ENCODE assay signal across 11 cellular contexts in genomic region chr10:62056660-62057059, GRCh38.
DNase-seq lines count a peak whose midpoint lies in the region; ATAC-seq, FAIRE-seq and TF ChIP-seq lines count a peak whose summit lies in the region.
"Had no signal": no experiment of that assay in that cellular context is flagged by ENCODE, and none has a peak within 500 bp of the region (broad histone marks: within the 10 kb centered on the region; RNA-seq: fewer than 3 reads in every experiment).

No MANE protein-coding gene starts in this region.

- H3K4me3 ChIP-seq in astrocyte (ENCODE audit: insufficient read depth, low read depth, low read length), result no peak overlapping the region
- peak overlapping the region in 1 of 2 donors; percentile 23 for H3K4me3 ChIP-seq in muscle layer of duodenum (ENCODE audit: low read depth in 1 of 2, low read length in 2 of 2)
- H3K4me3 ChIP-seq in tibial nerve, result peak overlapping the region in 2 of 4 donors; percentile 16 to 24

- peaks cover 4% of the 10 kb centered on the region for H3K9me3 Mint-ChIP-seq in activated naive CD8-positive, alpha-beta T cell (ENCODE audit: low read depth)
- peaks cover 4% of the 10 kb centered on the region for H3K9me3 Mint-ChIP-seq in activated naive CD8-positive, alpha-beta T cell treated with anti-CD3 and anti-CD28 coated beads for 36 hours
- H3K9me3 Mint-ChIP-seq in astrocyte (ENCODE audit: unreplicated experiment), result no peaks in the 10 kb centered on the region

- peaks cover 31% of the 10 kb centered on the region for H3K4me1 ChIP-seq in astrocyte (ENCODE audit: insufficient read depth, low read length)
- H3K4me1 ChIP-seq in muscle layer of duodenum (ENCODE audit: control insufficient read depth in 1 of 2, insufficient read depth in 2 of 2, low read length in 2 of 2), result peaks cover 37 to 40% of the 10 kb centered on the region in 2 donors
- peaks cover 0 to 99% (median 68%) of the 10 kb centered on the region in 4 donors for H3K4me1 ChIP-seq in tibial nerve

- TF ChIP-seq CTCF in astrocyte (IDR thresholded peaks at IDR 0.05; ENCODE audit: insufficient read depth, low read depth, low read length) (no peak), tibial nerve (IDR thresholded peaks at IDR 0.05) (no peak)

- H3K9me3 ChIP-seq in astrocyte (ENCODE audit: insufficient read depth, low read depth, low read length), result no peaks in the 10 kb centered on the region
- H3K9me3 ChIP-seq in muscle layer of duodenum (ENCODE audit: control insufficient read depth in 1 of 2, low read length in 2 of 2), result no peaks in the 10 kb centered on the region
- H3K9me3 ChIP-seq in tibial nerve, result no peaks in the 10 kb centered on the region

- H3K4me2 ChIP-seq in astrocyte (ENCODE audit: low read length), result peak overlapping the region; percentile 7

- no peak for TF ChIP-seq EP300 in tibial nerve (IDR thresholded peaks at IDR 0.05)

- no peak overlapping the region for H2AFZ ChIP-seq in astrocyte (ENCODE audit: low read depth, low read length)

- H3K27ac Mint-ChIP-seq in activated naive CD8-positive, alpha-beta T cell, result no peak overlapping the region
- no peak overlapping the region for H3K27ac Mint-ChIP-seq in activated naive CD8-positive, alpha-beta T cell treated with anti-CD3 and anti-CD28 coated beads for 36 hours
- H3K27ac Mint-ChIP-seq in astrocyte (ENCODE audit: unreplicated experiment), result no peak overlapping the region

- no peak for TF ChIP-seq POLR2A in tibial nerve (IDR thresholded peaks at IDR 0.05)

- H4K20me1 ChIP-seq in astrocyte (ENCODE audit: insufficient read depth, low read length), result peaks cover 84% of the 10 kb centered on the region

- no peak overlapping the region for H3K27ac ChIP-seq in astrocyte (ENCODE audit: low read depth, low read length)
- H3K27ac ChIP-seq in muscle layer of duodenum (ENCODE audit: low read length), result peak overlapping the region; percentile 75
- H3K27ac ChIP-seq in tibial nerve, result peak overlapping the region; percentile 75 to 99 (median 88)

- H3K27me3 ChIP-seq in astrocyte (ENCODE audit: insufficient read depth, low read length) (no peaks in the 10 kb centered on the region), muscle layer of duodenum (ENCODE audit: low read depth, low read length) (no peaks in the 10 kb centered on the region), tibial nerve (no peaks in the 10 kb centered on the region)

- DNase-seq in activated naive CD8-positive, alpha-beta T cell treated with anti-CD3 and anti-CD28 coated beads for 36 hours, result no peak
- DNase-seq in astrocyte (ENCODE audit: low read depth) (no peak), tibial nerve (ENCODE audit: low spot score in 2 of 2) (no peak), left lobe of liver (ENCODE audit: low spot score) (no peak)
- no peak for DNase-seq in activated CD8-positive, alpha-beta memory T cell treated with anti-CD3 and anti-CD28 coated beads, Interleukin-2, amount 50 U/mL, for 48 hours
- DNase-seq: kidney glomerular epithelial cell; NCI-H1092; stimulated activated CD4-positive, alpha-beta T cell treated with anti-CD3 and anti-CD28 coated beads, Interleukin-1b, Interleukin-23, amount 100 ng/mL, for 48 hours had no signal

- peaks cover 100% of the 10 kb centered on the region for H3K79me2 ChIP-seq in astrocyte (ENCODE audit: insufficient read depth, low read length)

- peak overlapping the region; percentile 23 for H3K4me3 Mint-ChIP-seq in activated naive CD8-positive, alpha-beta T cell
- no peak overlapping the region for H3K4me3 Mint-ChIP-seq in activated naive CD8-positive, alpha-beta T cell treated with anti-CD3 and anti-CD28 coated beads for 36 hours
- peak overlapping the region; percentile 11 for H3K4me3 Mint-ChIP-seq in astrocyte (ENCODE audit: unreplicated experiment)

- no peaks in the 10 kb centered on the region for H3K27me3 Mint-ChIP-seq in activated naive CD8-positive, alpha-beta T cell
- H3K27me3 Mint-ChIP-seq in activated naive CD8-positive, alpha-beta T cell treated with anti-CD3 and anti-CD28 coated beads for 36 hours, result no peaks in the 10 kb centered on the region
- H3K27me3 Mint-ChIP-seq in astrocyte (ENCODE audit: low read depth, unreplicated experiment), result no peaks in the 10 kb centered on the region

- ATAC-seq in HG03571 (IDR thresholded peaks at IDR 0.05; ENCODE audit: unreplicated experiment), result no peak
- no peak for ATAC-seq in left lobe of liver

- H3K9ac ChIP-seq in astrocyte (ENCODE audit: low read length), result no peak overlapping the region

- FAIRE-seq in astrocyte (lab: Jason Lieb, UNC), result no peak

- H3K36me3 ChIP-seq in astrocyte (ENCODE audit: insufficient read depth, low read length), result peaks cover 97% of the 10 kb centered on the region
- peaks cover 31 to 35% of the 10 kb centered on the region in 2 donors for H3K36me3 ChIP-seq in muscle layer of duodenum (ENCODE audit: control insufficient read depth in 1 of 2, insufficient read depth in 2 of 2, low read length in 2 of 2)
- H3K36me3 ChIP-seq in tibial nerve, result peaks cover 0 to 59% (median 2%) of the 10 kb centered on the region in 3 donors

- H3K36me3 Mint-ChIP-seq in activated naive CD8-positive, alpha-beta T cell, result peaks cover 67% of the 10 kb centered on the region
- H3K36me3 Mint-ChIP-seq in activated naive CD8-positive, alpha-beta T cell treated with anti-CD3 and anti-CD28 coated beads for 36 hours, result peaks cover 92% of the 10 kb centered on the region
- peaks cover 51% of the 10 kb centered on the region for H3K36me3 Mint-ChIP-seq in astrocyte (ENCODE audit: low read depth, unreplicated experiment)

- 67% methylated on average over 2 of the region's 2 CpGs for WGBS in tibial nerve, 2 donors

- peaks cover 69% of the 10 kb centered on the region for H3K4me1 Mint-ChIP-seq in activated naive CD8-positive, alpha-beta T cell (ENCODE audit: low read depth)
- peaks cover 40% of the 10 kb centered on the region for H3K4me1 Mint-ChIP-seq in activated naive CD8-positive, alpha-beta T cell treated with anti-CD3 and anti-CD28 coated beads for 36 hours
- H3K4me1 Mint-ChIP-seq in astrocyte (ENCODE audit: low read depth, unreplicated experiment), result peaks cover 44% of the 10 kb centered on the region
